Comparison of ENCODE assay signal across 8 cellular contexts in the genomic region with DNA sequence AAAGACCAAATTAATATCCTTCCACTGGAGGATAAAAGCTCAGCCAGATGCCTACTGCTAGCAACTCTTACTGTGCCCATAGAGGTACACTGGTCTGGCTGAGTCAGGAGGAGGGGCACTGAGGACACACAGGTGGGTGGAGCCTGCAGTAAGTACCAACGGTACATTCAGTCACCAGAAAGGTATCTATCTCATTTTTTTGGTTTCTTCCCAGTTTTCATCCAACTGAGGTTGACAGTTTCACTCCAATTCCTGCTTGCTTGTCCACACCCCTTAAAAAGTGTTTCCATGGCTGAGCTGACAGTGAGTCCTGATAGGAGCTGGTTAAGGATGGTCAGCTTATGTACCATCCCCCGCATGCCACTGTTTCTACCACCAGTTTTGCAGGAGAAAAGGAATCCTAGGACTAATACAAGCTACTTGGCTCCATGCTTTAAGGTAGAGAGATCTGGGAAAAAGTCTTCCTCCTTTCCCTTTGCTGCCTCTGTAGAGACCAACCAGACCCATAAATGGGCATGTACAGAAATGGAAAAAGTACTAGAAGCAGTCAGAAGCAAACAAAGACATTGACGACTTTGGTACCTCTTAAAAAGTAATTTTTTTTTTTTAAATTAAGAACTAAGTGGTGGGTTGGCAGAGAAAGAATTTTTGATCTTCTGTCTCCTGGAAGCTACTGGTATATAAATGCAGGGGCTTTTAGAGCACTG. TPM values are rescaled to one million over a fixed set of nuclear protein-coding genes. Genes with fewer than 3 reads are reported as not detected.
A peak's percentile ranks its signal among the peaks of the same experiment; 100 is the strongest.
DNase-seq lines count a peak whose midpoint lies in the region; TF ChIP-seq lines count a peak whose summit lies in the region.

No MANE protein-coding gene starts in this region.

- no peaks in the 10 kb centered on the region for H3K9me3 Mint-ChIP-seq in nephron
- no peaks in the 10 kb centered on the region for H3K9me3 Mint-ChIP-seq in CD8-positive, alpha-beta memory T cell

- intact Hi-C loops in breast epithelium (cut with DNase I; ENCODE audit: low total_unique reads) = no loop called here

- peak overlapping the region in 2 of 3 experiments; percentile 96 to 99 for H3K4me3 Mint-ChIP-seq in nephron
- peak overlapping the region in 2 of 7 donors; percentile 86 to 97 for H3K4me3 Mint-ChIP-seq in CD8-positive, alpha-beta memory T cell

- H3K27ac Mint-ChIP-seq in nephron = peak overlapping the region in 1 of 3 experiments; percentile 78
- H3K27ac Mint-ChIP-seq in CD8-positive, alpha-beta memory T cell = peak overlapping the region in 1 of 8 donors; percentile 67

- peaks cover 27% of the 10 kb centered on the region for H3K27me3 Mint-ChIP-seq in nephron (ENCODE audit: low read depth)
- H3K27me3 Mint-ChIP-seq in CD8-positive, alpha-beta memory T cell = peaks cover 0 to 7% of the 10 kb centered on the region in 2 donors

- H3K4me1 ChIP-seq in BLaER1 treated with 17β-estradiol and CSF1 and Interleukin-3, amounts not matched to agents 10 nM and 100 nM = peaks cover 9 to 66% (median 48%) of the 10 kb centered on the region in 10 experiments; a peak in 18 of 20 replicates
- H3K4me1 ChIP-seq in HUES48 (ENCODE audit: control insufficient read depth, insufficient read depth, low read length) (peaks cover 53% of the 10 kb centered on the region), breast epithelium (no peaks in the 10 kb centered on the region)
- peaks cover 17% of the 10 kb centered on the region for H3K4me1 ChIP-seq in CD8-positive, alpha-beta memory T cell (ENCODE audit: insufficient read depth, low read length)

- H3K36me3 ChIP-seq in BLaER1 treated with 17β-estradiol and CSF1 and Interleukin-3, amounts not matched to agents 10 nM and 100 nM = peaks cover 0 to 24% (median 0%) of the 10 kb centered on the region in 11 experiments; a peak in 7 of 22 replicates
- no peaks in the 10 kb centered on the region for H3K36me3 ChIP-seq in HUES48 (ENCODE audit: control insufficient read depth, insufficient read depth, low read length)
- H3K36me3 ChIP-seq in breast epithelium = no peaks in the 10 kb centered on the region
- no peaks in the 10 kb centered on the region for H3K36me3 ChIP-seq in CD8-positive, alpha-beta memory T cell (ENCODE audit: insufficient read depth, low read length)

- TF ChIP-seq CTCF in breast epithelium (IDR thresholded peaks at IDR 0.05) = no peak
- TF ChIP-seq CTCF in nephron (IDR thresholded peaks at IDR 0.05; ENCODE audit: unreplicated experiment in 3 of 3) = no peak

- TF ChIP-seq POLR2A in breast epithelium (IDR thresholded peaks at IDR 0.05) = no peak

- no peak overlapping the region for H3K27ac ChIP-seq in BLaER1 treated with 17β-estradiol and CSF1 and Interleukin-3, amounts not matched to agents 10 nM and 100 nM
- H3K27ac ChIP-seq in HUES48 (ENCODE audit: low read depth, low read length) = no peak overlapping the region
- peak overlapping the region in 1 of 2 donors; percentile 98 for H3K27ac ChIP-seq in breast epithelium
- H3K27ac ChIP-seq in CD8-positive, alpha-beta memory T cell (ENCODE audit: low read depth, low read length) = no peak overlapping the region

- H3K4me2 ChIP-seq in BLaER1 treated with 17β-estradiol and CSF1 and Interleukin-3, amounts not matched to agents 10 nM and 100 nM = peak overlapping the region in 9 of 11 experiments; percentile 85 to 98 (median 95); a peak in 17 of 22 replicates

- POLR2A ChIA-PET in CD8-positive, alpha-beta memory T cell (lab: Charles Lee) = no interaction called here

- no peaks in the 10 kb centered on the region for H3K9me3 ChIP-seq in BLaER1 treated with 17β-estradiol and CSF1 and Interleukin-3, amounts not matched to agents 10 nM and 100 nM (replicated peaks in 1 of 11)
- H3K9me3 ChIP-seq in HUES48 (ENCODE audit: control insufficient read depth, insufficient read depth, low read length) (no peaks in the 10 kb centered on the region), breast epithelium (no peaks in the 10 kb centered on the region)
- no peaks in the 10 kb centered on the region for H3K9me3 ChIP-seq in CD8-positive, alpha-beta memory T cell (ENCODE audit: low read length)

- peak overlapping the region in 3 of 11 experiments; percentile 97 to 98 (median 97); a peak in 3 of 22 replicates for H3K9ac ChIP-seq in BLaER1 treated with 17β-estradiol and CSF1 and Interleukin-3, amounts not matched to agents 10 nM and 100 nM
- H3K9ac ChIP-seq in HUES48 (ENCODE audit: low read depth, low read length) = no peak overlapping the region

- CTCF ChIA-PET in CD8-positive, alpha-beta memory T cell (lab: Charles Lee) = interaction anchor here (0.9 to 1.7 kb wide), 2 partner anchors 8 to 177 kb away, joined by 3 to 4 read pairs; no protein-coding TSS in a partner anchor

- H3K36me3 Mint-ChIP-seq in nephron (ENCODE audit: low read depth) = no peaks in the 10 kb centered on the region
- peaks cover 0 to 13% (median 3%) of the 10 kb centered on the region in 3 donors for H3K36me3 Mint-ChIP-seq in CD8-positive, alpha-beta memory T cell

- peaks cover 52 to 77% (median 74%) of the 10 kb centered on the region in 11 experiments for H4K20me1 ChIP-seq in BLaER1 treated with 17β-estradiol and CSF1 and Interleukin-3, amounts not matched to agents 10 nM and 100 nM

- peak overlapping the region in 6 of 10 experiments; percentile 79 to 95 (median 92); a peak in 11 of 20 replicates for H3K4me3 ChIP-seq in BLaER1 treated with 17β-estradiol and CSF1 and Interleukin-3, amounts not matched to agents 10 nM and 100 nM
- H3K4me3 ChIP-seq in HUES48 (ENCODE audit: low read depth, low read length) (peak overlapping the region; percentile 76; the same call in 1 of the 2 replicates), breast epithelium (peak overlapping the region; percentile 79 to 95 (median 85))
- no peak overlapping the region for H3K4me3 ChIP-seq in CD8-positive, alpha-beta memory T cell (ENCODE audit: low read length)

- DNase-seq in breast epithelium (ENCODE audit: low spot score in 2 of 2) (no peak), NCI-H2029 (lab: John Stamatoyannopoulos, UW) (no peak)
- no peak for DNase-seq in stimulated activated naive CD4-positive, alpha-beta T cell (lab: John Stamatoyannopoulos, UW)
- DNase-seq in activated CD4-positive, CD25-positive, alpha-beta regulatory T cell treated with anti-CD3 and anti-CD28 coated beads, Interleukin-2, amount 50 U/mL, for 72 hours = no peak
- no peak for DNase-seq in CD8-positive, alpha-beta memory T cell

- H3K27me3 ChIP-seq in BLaER1 treated with 17β-estradiol and CSF1 and Interleukin-3, amounts not matched to agents 10 nM and 100 nM = peaks cover 0 to 29% (median 20%) of the 10 kb centered on the region in 11 experiments; a peak in 15 of 22 replicates
- H3K27me3 ChIP-seq in HUES48 (ENCODE audit: control insufficient read depth, insufficient read depth, low read length) = peaks cover 10% of the 10 kb centered on the region
- no peaks in the 10 kb centered on the region for H3K27me3 ChIP-seq in breast epithelium
- H3K27me3 ChIP-seq in CD8-positive, alpha-beta memory T cell (ENCODE audit: insufficient read depth, low read length, poor library complexity, severe bottlenecking) = no peaks in the 10 kb centered on the region

- H3K4me1 Mint-ChIP-seq in nephron = peaks cover 42% of the 10 kb centered on the region
- H3K4me1 Mint-ChIP-seq in CD8-positive, alpha-beta memory T cell = peaks cover 34 to 68% (median 49%) of the 10 kb centered on the region in 3 donors

RNA-seq across cellular contexts. Expression of a gene that starts 3.2 kb away (rescaled TPM):
- 100 to 1,000 TPM in 2 of 3 donors, 10 to 100 TPM in 1; 95.7 to 211 (median 168) TPM for total RNA-seq in breast epithelium
- total RNA-seq in CD8-positive, alpha-beta memory T cell = 10 to 100 TPM; 90.6 to 91.3 TPM
- 5.0 TPM for polyA plus RNA-seq in CD8-positive, alpha-beta memory T cell
